Comparison of ENCODE assay signal across 17 cellular contexts in genomic region chr17:75706042-75706728, GRCh38. TPM values are rescaled to one million over a fixed set of nuclear protein-coding genes. Genes with fewer than 3 reads are reported as not detected.
DNase-seq lines count a peak whose midpoint lies in the region; FAIRE-seq and TF ChIP-seq lines count a peak whose summit lies in the region.
"Had no signal": no experiment of that assay in that cellular context is flagged by ENCODE, and none has a peak within 500 bp of the region (broad histone marks: within the 10 kb centered on the region; RNA-seq: fewer than 3 reads in every experiment).

No MANE protein-coding gene starts in this region.

- CTCF ChIA-PET in A673 (lab: Charles Lee): no interaction called here
- CTCF ChIA-PET in PC-9 (lab: Charles Lee): interaction anchor here (0.6 to 1.4 kb wide), 2 partner anchors 73 to 200 kb away, joined by 3 read pairs; partner anchors contain the start of gene SMIM5
- CTCF ChIA-PET in endothelial cell of umbilical vein (lab: Charles Lee): interaction anchor here (0.8 to 5.4 kb wide), 13 partner anchors 10 to 105 kb away, joined by 3 to 59 read pairs (median 5); no protein-coding TSS in a partner anchor

- POLR2A ChIA-PET in A673 (lab: Charles Lee; ENCODE audit: low non-redundant PET) (no interaction called here), PC-9 (lab: Charles Lee; ENCODE audit: unreplicated experiment) (interaction anchor here (1.5 to 1.6 kb wide), 2 partner anchors 15 to 17 kb away, joined by 7 to 10 read pairs; partner anchors contain the start of gene ITGB4), endothelial cell of umbilical vein (lab: Charles Lee) (interaction anchor here (1.0 to 1.4 kb wide), 3 partner anchors 14 to 74 kb away, joined by 3 to 6 read pairs (median 5); partner anchors contain the start of genes RECQL5 and SAP30BP)

- peaks cover 6% of the 10 kb centered on the region for H3K36me3 Mint-ChIP-seq in neural crest cell (ENCODE audit: low read depth)

- peaks cover 7% of the 10 kb centered on the region; the same call in 1 of the 2 replicates for H3K79me2 ChIP-seq in PC-9 (ENCODE audit: low read depth)
- peaks cover 4% of the 10 kb centered on the region for H3K79me2 ChIP-seq in endothelial cell of umbilical vein (ENCODE audit: control insufficient read depth, insufficient read depth, low read length)

- TF ChIP-seq POLR2A in endothelial cell of umbilical vein (IDR thresholded peaks at IDR 0.05; ENCODE audit: low read depth, low read length): no peak

- no peaks in the 10 kb centered on the region for H4K20me1 ChIP-seq in PC-9 (ENCODE audit: insufficient read depth)
- no peaks in the 10 kb centered on the region for H4K20me1 ChIP-seq in endothelial cell of umbilical vein (replicated peaks; ENCODE audit: control insufficient read depth, extremely low read depth, insufficient read depth, low read length)

- dilution Hi-C loops in endothelial cell of umbilical vein (cut with MboI; ENCODE audit: extremely low pct_ligation_motif_present, low sequenced_read_pairs): no loop called here

- H3K4me3 ChIP-seq in A673 (ENCODE audit: low read depth, low read length, poor library complexity, severe bottlenecking): no peak overlapping the region
- H3K4me3 ChIP-seq in PC-9: no peak overlapping the region
- H3K4me3 ChIP-seq in endothelial cell of umbilical vein (replicated peaks in 1 of 3; ENCODE audit: insufficient read depth in 1 of 3, low read depth in 1 of 3, low read length in 3 of 3): no peak overlapping the region
- H3K4me3 ChIP-seq: thyroid gland had no signal

- H3K4me1 Mint-ChIP-seq in neural crest cell: no peaks in the 10 kb centered on the region
- H3K4me1 Mint-ChIP-seq: activated naive CD4-positive, alpha-beta T cell treated with anti-CD3 and anti-CD28 coated beads, Interleukin-2, amount 50 U/mL, for 24 hours; WTC11 had no signal

- no peak overlapping the region for H3K9ac ChIP-seq in endothelial cell of umbilical vein (replicated peaks; ENCODE audit: extremely low read depth, insufficient read depth, low read length)

- H3K27me3 Mint-ChIP-seq in neural crest cell (ENCODE audit: low read depth): peaks cover 7% of the 10 kb centered on the region
- H3K27me3 Mint-ChIP-seq: activated naive CD4-positive, alpha-beta T cell treated with anti-CD3 and anti-CD28 coated beads, Interleukin-2, amount 50 U/mL, for 24 hours had no signal

- BruUV-seq in A673 (replicated peaks; lab: Mats Ljungman, UMichigan): TSS peak; percentile 45
- BruUV-seq in PC-9 (replicated peaks; lab: Mats Ljungman, UMichigan): TSS peak; percentile 75
- BruUV-seq in endothelial cell of umbilical vein (replicated peaks; lab: Mats Ljungman, UMichigan): TSS peak; percentile 24

- DNase-seq in A673 (ENCODE audit: low spot score) (no peak), PC-9 (no peak), endothelial cell of umbilical vein (ENCODE audit: low read depth, low spot score) (no peak), neural crest cell (ENCODE audit: low read depth, low spot score) (no peak), NCI-H524 (lab: John Stamatoyannopoulos, UW) (no peak), C1 segment of cervical spinal cord (lab: John Stamatoyannopoulos, UW) (no peak), SKM-1 treated with dmso at 0.1 percent for 144 hours (lab: John Stamatoyannopoulos, UW; ENCODE audit: unreplicated experiment) (no peak), NK-92 (lab: John Stamatoyannopoulos, UW; ENCODE audit: unreplicated experiment) (no peak)
- DNase-seq: activated T-cell treated with anti-CD3 and anti-CD28 coated beads, Interleukin-2, amount 50 U/mL, for 48 hours; NCI-H146; stimulated activated CD4-positive, alpha-beta T cell treated with anti-CD3 and anti-CD28 coated beads, Interleukin-12 subunit alpha, Interleukin-12 subunit beta, amount 100 ng/mL, for 4 hours; T-helper 2 cell had no signal

- H3K9me3 ChIP-seq in A673 (ENCODE audit: low read depth, low read length, poor library complexity, severe bottlenecking) (no peaks in the 10 kb centered on the region), PC-9 (ENCODE audit: insufficient read depth, low read depth) (no peaks in the 10 kb centered on the region), endothelial cell of umbilical vein (replicated peaks; ENCODE audit: control insufficient read depth, insufficient read depth, low read length) (no peaks in the 10 kb centered on the region)
- H3K9me3 ChIP-seq: thyroid gland had no signal

- peak overlapping the region; percentile 47 for H3K27ac Mint-ChIP-seq in neural crest cell (ENCODE audit: unreplicated experiment)
- H3K27ac Mint-ChIP-seq: WTC11 had no signal

- no peaks in the 10 kb centered on the region for H3K9me3 Mint-ChIP-seq in neural crest cell
- H3K9me3 Mint-ChIP-seq: activated naive CD4-positive, alpha-beta T cell treated with anti-CD3 and anti-CD28 coated beads, Interleukin-2, amount 50 U/mL, for 24 hours; WTC11 had no signal

- H3F3A ChIP-seq in PC-9 (ENCODE audit: insufficient read depth, low read depth): peaks cover 26% of the 10 kb centered on the region

- TF ChIP-seq CTCF in A673 (conservative IDR thresholded peaks at IDR 0.05; ENCODE audit: low read depth, low read length): no peak
- no peak for TF ChIP-seq CTCF in PC-9 (conservative IDR thresholded peaks at IDR 0.05)
- TF ChIP-seq CTCF in endothelial cell of umbilical vein (IDR thresholded peaks at IDR 0.05; ENCODE audit: extremely low read depth in 1 of 2, insufficient read depth in 1 of 2, low read depth in 1 of 2, low read length in 2 of 2): no peak
- no peak for TF ChIP-seq CTCF in neural crest cell (conservative IDR thresholded peaks at IDR 0.05)

- H3K36me3 ChIP-seq in A673 (ENCODE audit: insufficient read depth, low read length, poor library complexity, severe bottlenecking) (peaks cover 44% of the 10 kb centered on the region), PC-9 (ENCODE audit: low read depth) (peaks cover 7% of the 10 kb centered on the region; the same call in 1 of the 2 replicates), endothelial cell of umbilical vein (ENCODE audit: control insufficient read depth in 2 of 2, extremely low read depth in 1 of 2, insufficient read depth in 2 of 2, low read length in 2 of 2) (peaks cover 15 to 39% of the 10 kb centered on the region in 2 experiments)

- no peaks in the 10 kb centered on the region for H3K9me2 ChIP-seq in PC-9 (ENCODE audit: insufficient read depth)

- H3K27me3 ChIP-seq in A673 (replicated peaks; ENCODE audit: insufficient read depth, low read depth, low read length, poor library complexity): no peaks in the 10 kb centered on the region
- no peaks in the 10 kb centered on the region for H3K27me3 ChIP-seq in PC-9 (ENCODE audit: insufficient read depth, low read depth)
- H3K27me3 ChIP-seq in endothelial cell of umbilical vein (ENCODE audit: control insufficient read depth in 2 of 2, insufficient read depth in 2 of 2, low read length in 2 of 2): no peaks in the 10 kb centered on the region
- H3K27me3 ChIP-seq: thyroid gland had no signal

- H3K9me1 ChIP-seq in endothelial cell of umbilical vein (replicated peaks; ENCODE audit: control insufficient read depth, extremely low read depth, insufficient read depth, low read length): no peaks in the 10 kb centered on the region

- H2AFZ ChIP-seq in PC-9: no peak overlapping the region
- H2AFZ ChIP-seq in endothelial cell of umbilical vein (ENCODE audit: low read depth, low read length): no peak overlapping the region

- no peak overlapping the region for H3K4me3 Mint-ChIP-seq in neural crest cell
- H3K4me3 Mint-ChIP-seq: activated naive CD4-positive, alpha-beta T cell treated with anti-CD3 and anti-CD28 coated beads, Interleukin-2, amount 50 U/mL, for 24 hours; WTC11 had no signal

- H3K4me1 ChIP-seq in A673 (ENCODE audit: insufficient read depth, low read length, poor library complexity, severe bottlenecking) (no peaks in the 10 kb centered on the region), PC-9 (replicated peaks; ENCODE audit: insufficient read depth) (peaks cover 40% of the 10 kb centered on the region), endothelial cell of umbilical vein (ENCODE audit: control insufficient read depth, extremely low read depth, insufficient read depth, low read length) (peaks cover 37% of the 10 kb centered on the region)

- no peak for FAIRE-seq in endothelial cell of umbilical vein (lab: Jason Lieb, UNC)
- FAIRE-seq: islet of Langerhans had no signal

- peak overlapping the region; percentile 74 for H3K4me2 ChIP-seq in PC-9
- H3K4me2 ChIP-seq in endothelial cell of umbilical vein (ENCODE audit: insufficient read depth, low read length): no peak overlapping the region

- intact Hi-C loops in A673 (cut with micrococcal nuclease; ENCODE audit: unreplicated experiment) (no loop called here), PC-9 (cut with micrococcal nuclease; ENCODE audit: unreplicated experiment) (no loop called here), endothelial cell of umbilical vein (cut with micrococcal nuclease) (no loop called here)

- H3K27ac ChIP-seq in A673 (ENCODE audit: low read depth, low read length, poor library complexity, severe bottlenecking) (no peak overlapping the region), PC-9 (peak overlapping the region; percentile 71; the same call in 1 of the 2 replicates), endothelial cell of umbilical vein (ENCODE audit: insufficient read depth, low read depth, low read length) (peak overlapping the region; percentile 70)

RNA-seq across cellular contexts. Expression of gene ITGB4, which starts 15.1 kb away (rescaled TPM):
- total RNA-seq in A673 (2021) (0.95 and 2.4 TPM in 2 replicates), PC-9 (2021) (448 and 461 TPM in 2 replicates), endothelial cell of umbilical vein (4.1 and 4.2 TPM in 2 replicates), neural crest cell (0.64 and 1.4 TPM in 2 replicates)
- polyA plus RNA-seq in endothelial cell of umbilical vein: 6.5 and 6.7 TPM in 2 replicates
- polyA plus RNA-seq in endothelial cell of umbilical vein (2011; cell fraction: cytosol; rRNA removed): 1.7 and 3.7 TPM in 2 replicates
- polyA plus RNA-seq in endothelial cell of umbilical vein (2011; cell fraction: nucleus; rRNA removed): 4.0 TPM in 2 replicates
- polyA plus RNA-seq in endothelial cell of umbilical vein (2012): 1.6 and 9.5 TPM in 2 replicates
- 2.7 and 6.3 TPM in 2 replicates for polyA minus RNA-seq in endothelial cell of umbilical vein
- polyA minus RNA-seq in endothelial cell of umbilical vein (2011; cell fraction: cytosol; rRNA and poly(A)+ RNA removed): 22.3 TPM
- polyA minus RNA-seq in endothelial cell of umbilical vein (2011; cell fraction: nucleus; rRNA and poly(A)+ RNA removed): 3.8 and 4.4 TPM in 2 replicates
- polyA plus RNA-seq: neural cell had no signal

RNA-seq across cellular contexts. Expression of gene SAP30BP, which starts 39.0 kb away (rescaled TPM):
- total RNA-seq in A673 (2021) (98.1 and 114 TPM in 2 replicates), PC-9 (2021) (79.5 and 80.3 TPM in 2 replicates), endothelial cell of umbilical vein (143 and 151 TPM in 2 replicates), neural crest cell (113 and 123 TPM in 2 replicates)
- polyA plus RNA-seq in endothelial cell of umbilical vein: 112 and 116 TPM in 2 replicates
- polyA plus RNA-seq in endothelial cell of umbilical vein (2011; cell fraction: cytosol; rRNA removed): 112 TPM in 2 replicates
- polyA plus RNA-seq in endothelial cell of umbilical vein (2011; cell fraction: nucleus; rRNA removed): 441 and 460 TPM in 2 replicates
- 103 and 117 TPM in 2 replicates for polyA plus RNA-seq in endothelial cell of umbilical vein (2012)
- polyA minus RNA-seq in endothelial cell of umbilical vein: 66.8 and 68.3 TPM in 2 replicates
- polyA minus RNA-seq in endothelial cell of umbilical vein (2011; cell fraction: cytosol; rRNA and poly(A)+ RNA removed): 25.8 TPM
- 102 and 114 TPM in 2 replicates for polyA minus RNA-seq in endothelial cell of umbilical vein (2011; cell fraction: nucleus; rRNA and poly(A)+ RNA removed)

RNA-seq across cellular contexts. Expression of gene RECQL5, which starts 39.2 kb away (rescaled TPM):
- total RNA-seq in A673 (2021) (30.6 and 39.0 TPM in 2 replicates), PC-9 (2021) (41.0 and 44.2 TPM in 2 replicates), endothelial cell of umbilical vein (30.7 and 30.9 TPM in 2 replicates), neural crest cell (47.3 and 47.5 TPM in 2 replicates)
- 17.3 and 21.3 TPM in 2 replicates for polyA plus RNA-seq in endothelial cell of umbilical vein
- 8.3 and 10.3 TPM in 2 replicates for polyA plus RNA-seq in endothelial cell of umbilical vein (2011; cell fraction: cytosol; rRNA removed)
- polyA plus RNA-seq in endothelial cell of umbilical vein (2011; cell fraction: nucleus; rRNA removed): 96.3 and 120 TPM in 2 replicates
- 22.3 and 31.6 TPM in 2 replicates for polyA plus RNA-seq in endothelial cell of umbilical vein (2012)
- 26.2 and 31.6 TPM in 2 replicates for polyA minus RNA-seq in endothelial cell of umbilical vein
- 15.5 TPM for polyA minus RNA-seq in endothelial cell of umbilical vein (2011; cell fraction: cytosol; rRNA and poly(A)+ RNA removed)
- polyA minus RNA-seq in endothelial cell of umbilical vein (2011; cell fraction: nucleus; rRNA and poly(A)+ RNA removed): 44.2 and 44.9 TPM in 2 replicates

RNA-seq across cellular contexts. Expression of gene GALK1, which starts 58.8 kb away (rescaled TPM):
- total RNA-seq in A673 (2021) (18.3 and 29.7 TPM in 2 replicates), PC-9 (2021) (12.7 and 12.8 TPM in 2 replicates), endothelial cell of umbilical vein (45.8 and 47.0 TPM in 2 replicates), neural crest cell (11.9 and 13.1 TPM in 2 replicates)
- 63.7 and 90.1 TPM in 2 replicates for polyA plus RNA-seq in endothelial cell of umbilical vein
- 28.3 and 34.9 TPM in 2 replicates for polyA plus RNA-seq in endothelial cell of umbilical vein (2011; cell fraction: cytosol; rRNA removed)
- 29.7 and 38.8 TPM in 2 replicates for polyA plus RNA-seq in endothelial cell of umbilical vein (2011; cell fraction: nucleus; rRNA removed)
- 30.9 and 56.4 TPM in 2 replicates for polyA plus RNA-seq in endothelial cell of umbilical vein (2012)
- polyA minus RNA-seq in endothelial cell of umbilical vein: 14.1 and 22.7 TPM in 2 replicates
- polyA minus RNA-seq in endothelial cell of umbilical vein (2011; cell fraction: cytosol; rRNA and poly(A)+ RNA removed): 30.7 TPM
- polyA minus RNA-seq in endothelial cell of umbilical vein (2011; cell fraction: nucleus; rRNA and poly(A)+ RNA removed): 6.7 and 12.7 TPM in 2 replicates

Comparison
In these comparisons a context has a peak if more than half of its experiments do, and no peak if none do; other contexts are left out.
1. RNA of gene ITGB4, which starts 15.1 kb away (total RNA-seq): 448 to 461 TPM in PC-9; 4.1 to 4.2 TPM in endothelial cell of umbilical vein, 0.64 to 1.4 TPM in neural crest cell and 0.95 to 2.4 TPM in A673; every median in the first group is over 10 times any median in the second.